ENCODE assay signal across 1 cellular context in genomic region chr11:304061-304506, GRCh38.
TF ChIP-seq lines count a peak whose summit lies in the region.

No MANE protein-coding gene starts in this region.

TF ChIP-seq in H1, 55 proteins besides CTCF, POLR2A, EP300 and RAD21:
- no peak for TF ChIP-seq ATF2 (IDR thresholded peaks at IDR 0.05; ENCODE audit: low read length)
- TF ChIP-seq JUND (IDR thresholded peaks at IDR 0.05; ENCODE audit: low read length): no peak
- TF ChIP-seq YY1 (IDR thresholded peaks at IDR 0.05; ENCODE audit: low read depth, low read length): peak; percentile 80
